In the genomic region with DNA sequence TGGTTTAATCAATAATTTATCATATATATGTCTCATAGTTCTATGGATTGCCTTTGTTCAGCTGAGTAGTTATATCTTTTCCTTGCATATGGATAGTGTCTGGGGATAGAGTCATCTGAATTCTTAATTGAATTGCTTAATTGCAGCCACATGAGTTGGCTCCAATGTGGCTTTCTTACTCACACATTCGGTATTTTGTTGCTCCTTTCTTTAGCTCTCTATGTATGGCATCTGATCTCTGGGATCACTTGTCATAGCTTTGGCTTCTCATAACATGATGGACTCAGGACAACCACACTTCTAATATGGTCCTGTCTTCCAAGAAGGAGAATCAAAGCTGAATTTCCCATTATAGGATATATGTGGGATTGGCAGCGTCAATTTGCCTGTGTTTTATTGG, we compare ENCODE assay signal across 1 cellular context.
TF ChIP-seq lines count a peak whose summit lies in the region.

No MANE protein-coding gene starts in this region.

TF ChIP-seq in SK-N-SH, 30 proteins besides CTCF, POLR2A, EP300 and RAD21 (continued from another document):
- TF ChIP-seq, protein P1, sequence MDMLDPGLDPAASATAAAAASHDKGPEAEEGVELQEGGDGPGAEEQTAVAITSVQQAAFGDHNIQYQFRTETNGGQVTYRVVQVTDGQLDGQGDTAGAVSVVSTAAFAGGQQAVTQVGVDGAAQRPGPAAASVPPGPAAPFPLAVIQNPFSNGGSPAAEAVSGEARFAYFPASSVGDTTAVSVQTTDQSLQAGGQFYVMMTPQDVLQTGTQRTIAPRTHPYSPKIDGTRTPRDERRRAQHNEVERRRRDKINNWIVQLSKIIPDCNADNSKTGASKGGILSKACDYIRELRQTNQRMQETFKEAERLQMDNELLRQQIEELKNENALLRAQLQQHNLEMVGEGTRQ (IDR thresholded peaks at IDR 0.05; ENCODE audit: borderline replicate concordance, low read depth, low read length): no peak
- TF ChIP-seq GATA2 (CRISPR knock-in tag; IDR thresholded peaks at IDR 0.05) (no peak), MXI1 (IDR thresholded peaks at IDR 0.05; ENCODE audit: low read depth, low read length) (no peak), JUND (IDR thresholded peaks at IDR 0.05) (peak; percentile 86), NRF1 (IDR thresholded peaks at IDR 0.05; ENCODE audit: low read depth, low read length) (no peak), TCF12 (IDR thresholded peaks at IDR 0.05) (peak; percentile 93), NFIC (IDR thresholded peaks at IDR 0.05; ENCODE audit: borderline replicate concordance) (peak; percentile 81), RFX5 (IDR thresholded peaks at IDR 0.05; ENCODE audit: low read length) (no peak), TEAD4 (IDR thresholded peaks at IDR 0.05; ENCODE audit: borderline replicate concordance, insufficient read depth) (peak; percentile 75), TAF1 (IDR thresholded peaks at IDR 0.05; ENCODE audit: borderline replicate concordance, low read depth, low read length) (no peak), FOXM1 (IDR thresholded peaks at IDR 0.05; ENCODE audit: low read depth) (peak; percentile 59; the same call in 1 of the 2 replicates), SMC3 (IDR thresholded peaks at IDR 0.05; ENCODE audit: low read depth, low read length) (no peak), RCOR1 (IDR thresholded peaks at IDR 0.05; ENCODE audit: low read length) (no peak), YY1 (IDR thresholded peaks at IDR 0.05; ENCODE audit: low read depth) (no peak; the same call in 1 of the 2 replicates), RXRA (IDR thresholded peaks at IDR 0.05; ENCODE audit: borderline replicate concordance, low read depth) (peak; percentile 75; the same call in 1 of the 2 replicates), CHD2 (IDR thresholded peaks at IDR 0.05; ENCODE audit: low read length, partially characterized antibody) (no peak), GABPA (IDR thresholded peaks at IDR 0.05; ENCODE audit: low read depth) (no peak), FOXJ3 (CRISPR knock-in tag; IDR thresholded peaks at IDR 0.05) (no peak)
- TF ChIP-seq, protein P2, sequence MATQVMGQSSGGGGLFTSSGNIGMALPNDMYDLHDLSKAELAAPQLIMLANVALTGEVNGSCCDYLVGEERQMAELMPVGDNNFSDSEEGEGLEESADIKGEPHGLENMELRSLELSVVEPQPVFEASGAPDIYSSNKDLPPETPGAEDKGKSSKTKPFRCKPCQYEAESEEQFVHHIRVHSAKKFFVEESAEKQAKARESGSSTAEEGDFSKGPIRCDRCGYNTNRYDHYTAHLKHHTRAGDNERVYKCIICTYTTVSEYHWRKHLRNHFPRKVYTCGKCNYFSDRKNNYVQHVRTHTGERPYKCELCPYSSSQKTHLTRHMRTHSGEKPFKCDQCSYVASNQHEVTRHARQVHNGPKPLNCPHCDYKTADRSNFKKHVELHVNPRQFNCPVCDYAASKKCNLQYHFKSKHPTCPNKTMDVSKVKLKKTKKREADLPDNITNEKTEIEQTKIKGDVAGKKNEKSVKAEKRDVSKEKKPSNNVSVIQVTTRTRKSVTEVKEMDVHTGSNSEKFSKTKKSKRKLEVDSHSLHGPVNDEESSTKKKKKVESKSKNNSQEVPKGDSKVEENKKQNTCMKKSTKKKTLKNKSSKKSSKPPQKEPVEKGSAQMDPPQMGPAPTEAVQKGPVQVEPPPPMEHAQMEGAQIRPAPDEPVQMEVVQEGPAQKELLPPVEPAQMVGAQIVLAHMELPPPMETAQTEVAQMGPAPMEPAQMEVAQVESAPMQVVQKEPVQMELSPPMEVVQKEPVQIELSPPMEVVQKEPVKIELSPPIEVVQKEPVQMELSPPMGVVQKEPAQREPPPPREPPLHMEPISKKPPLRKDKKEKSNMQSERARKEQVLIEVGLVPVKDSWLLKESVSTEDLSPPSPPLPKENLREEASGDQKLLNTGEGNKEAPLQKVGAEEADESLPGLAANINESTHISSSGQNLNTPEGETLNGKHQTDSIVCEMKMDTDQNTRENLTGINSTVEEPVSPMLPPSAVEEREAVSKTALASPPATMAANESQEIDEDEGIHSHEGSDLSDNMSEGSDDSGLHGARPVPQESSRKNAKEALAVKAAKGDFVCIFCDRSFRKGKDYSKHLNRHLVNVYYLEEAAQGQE (IDR thresholded peaks at IDR 0.05; ENCODE audit: low read depth, low read length): no peak
- TF ChIP-seq, protein P3, sequence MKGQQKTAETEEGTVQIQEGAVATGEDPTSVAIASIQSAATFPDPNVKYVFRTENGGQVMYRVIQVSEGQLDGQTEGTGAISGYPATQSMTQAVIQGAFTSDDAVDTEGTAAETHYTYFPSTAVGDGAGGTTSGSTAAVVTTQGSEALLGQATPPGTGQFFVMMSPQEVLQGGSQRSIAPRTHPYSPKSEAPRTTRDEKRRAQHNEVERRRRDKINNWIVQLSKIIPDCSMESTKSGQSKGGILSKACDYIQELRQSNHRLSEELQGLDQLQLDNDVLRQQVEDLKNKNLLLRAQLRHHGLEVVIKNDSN (IDR thresholded peaks at IDR 0.05; ENCODE audit: borderline replicate concordance, low read depth): no peak
- TF ChIP-seq, protein P4, sequence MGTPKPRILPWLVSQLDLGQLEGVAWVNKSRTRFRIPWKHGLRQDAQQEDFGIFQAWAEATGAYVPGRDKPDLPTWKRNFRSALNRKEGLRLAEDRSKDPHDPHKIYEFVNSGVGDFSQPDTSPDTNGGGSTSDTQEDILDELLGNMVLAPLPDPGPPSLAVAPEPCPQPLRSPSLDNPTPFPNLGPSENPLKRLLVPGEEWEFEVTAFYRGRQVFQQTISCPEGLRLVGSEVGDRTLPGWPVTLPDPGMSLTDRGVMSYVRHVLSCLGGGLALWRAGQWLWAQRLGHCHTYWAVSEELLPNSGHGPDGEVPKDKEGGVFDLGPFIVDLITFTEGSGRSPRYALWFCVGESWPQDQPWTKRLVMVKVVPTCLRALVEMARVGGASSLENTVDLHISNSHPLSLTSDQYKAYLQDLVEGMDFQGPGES (IDR thresholded peaks at IDR 0.05; ENCODE audit: low read depth, low read length): no peak
